In the genomic region with DNA sequence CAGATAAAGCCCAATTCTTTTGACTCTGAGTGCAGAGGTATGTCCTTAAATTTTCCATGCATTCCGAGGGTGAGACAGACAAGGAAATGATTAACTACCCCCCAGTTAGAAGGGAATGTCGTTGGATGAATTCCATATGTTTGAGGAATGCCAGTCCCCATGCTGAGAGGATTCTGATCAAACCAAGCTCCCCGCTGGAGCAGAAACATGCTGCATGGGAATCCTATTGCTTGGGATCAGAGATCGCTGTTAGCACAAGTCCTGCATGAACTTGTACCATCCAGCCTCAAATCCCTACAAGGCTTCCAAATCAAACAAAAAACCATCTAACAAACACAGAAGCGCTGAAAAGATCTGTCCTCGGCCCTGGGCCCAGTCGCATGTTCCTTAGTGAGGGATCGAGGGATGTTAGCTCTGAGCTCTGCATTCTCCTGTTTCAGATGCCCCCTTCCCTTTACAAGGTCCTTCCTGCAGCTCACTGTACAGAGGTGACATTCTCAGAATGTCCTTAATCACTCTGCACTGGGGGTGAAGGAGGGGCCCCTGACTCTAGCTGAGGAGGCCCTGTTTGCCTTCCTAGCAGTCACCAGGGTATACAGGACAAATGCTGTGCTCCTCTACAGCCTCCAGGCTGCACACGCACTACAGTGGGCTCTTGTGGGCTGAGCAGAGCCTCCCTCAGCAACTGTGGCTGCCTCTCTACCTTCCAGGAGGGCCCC, we compare ENCODE assay signal across 12 cellular contexts.
A peak's percentile ranks its signal among the peaks of the same experiment; 100 is the strongest.
DNase-seq lines count a peak whose midpoint lies in the region; ATAC-seq and TF ChIP-seq lines count a peak whose summit lies in the region.
"Had no signal": no experiment of that assay in that cellular context is flagged by ENCODE, and none has a peak within 500 bp of the region (broad histone marks: within the 10 kb centered on the region; RNA-seq: fewer than 3 reads in every experiment).

No MANE protein-coding gene starts in this region.

- TF ChIP-seq CTCF in left ventricle myocardium inferior (IDR thresholded peaks at IDR 0.05; ENCODE audit: borderline replicate concordance) (no peak), cardiac fibroblast (IDR thresholded peaks at IDR 0.05; ENCODE audit: low read depth, low read length) (no peak), kidney epithelial cell (IDR thresholded peaks at IDR 0.05; ENCODE audit: insufficient read depth, low read length, poor library complexity, severe bottlenecking) (no peak)

- no peak overlapping the region for H3K4me3 ChIP-seq in right cardiac atrium (ENCODE audit: low read length)
- no peak overlapping the region for H3K4me3 ChIP-seq in left ventricle myocardium inferior
- no peak overlapping the region for H3K4me3 ChIP-seq in cardiac fibroblast (replicated peaks in 1 of 2; ENCODE audit: low read depth in 2 of 2, low read length in 2 of 2)
- no peak overlapping the region for H3K4me3 ChIP-seq in kidney epithelial cell (ENCODE audit: low read depth, low read length)
- H3K4me3 ChIP-seq: ovary had no signal

- no peak for DNase-seq in right cardiac atrium
- no peak for DNase-seq in left ventricle myocardium inferior
- peak; percentile 24 to 83 for DNase-seq in cardiac fibroblast (ENCODE audit: low read depth in 2 of 2)
- peak; percentile 74 for DNase-seq in kidney epithelial cell (ENCODE audit: low read depth)
- no peak for DNase-seq in cerebellar nuclear complex (lab: John Stamatoyannopoulos, UW)
- no peak for DNase-seq in activated gamma-delta T cell (lab: John Stamatoyannopoulos, UW)
- no peak for DNase-seq in stimulated activated CD8-positive, alpha-beta memory T cell treated with anti-CD3 and anti-CD28 coated beads, Interleukin-4, amount 100 ng/mL, for 48 hours
- DNase-seq in NCI-H1105 treated with DMSO at 0.1 percent for 48 hours (lab: John Stamatoyannopoulos, UW): no peak
- DNase-seq: activated naive CD4-positive, alpha-beta T cell treated with anti-CD3 and anti-CD28 coated beads, Interleukin-2, amount 50 U/mL, for 16 hours; GOT3; NCI-H526 treated with DMSO at 0.1 percent for 48 hours; ovary had no signal

- H3K9me3 ChIP-seq in right cardiac atrium (ENCODE audit: control insufficient read depth, low read length) (no peaks in the 10 kb centered on the region), left ventricle myocardium inferior (replicated peaks) (no peaks in the 10 kb centered on the region)
- H3K9me3 ChIP-seq: ovary had no signal

- no peak overlapping the region for H3K27ac ChIP-seq in right cardiac atrium (ENCODE audit: low read length)
- no peak overlapping the region for H3K27ac ChIP-seq in left ventricle myocardium inferior (replicated peaks)
- H3K27ac ChIP-seq: ovary had no signal

- H3K27me3 ChIP-seq in right cardiac atrium (ENCODE audit: control insufficient read depth, insufficient read depth): no peaks in the 10 kb centered on the region
- peaks cover 19% of the 10 kb centered on the region for H3K27me3 ChIP-seq in left ventricle myocardium inferior (ENCODE audit: low read depth)
- no peaks in the 10 kb centered on the region for H3K27me3 ChIP-seq in kidney epithelial cell (ENCODE audit: control insufficient read depth, insufficient read depth, low read length)
- H3K27me3 ChIP-seq: ovary had no signal

- ATAC-seq in right cardiac atrium: peak; percentile 14 to 17

- H3K4me1 ChIP-seq in right cardiac atrium (ENCODE audit: control insufficient read depth, insufficient read depth, low read length): no peaks in the 10 kb centered on the region
- peaks cover 4% of the 10 kb centered on the region for H3K4me1 ChIP-seq in left ventricle myocardium inferior

- intact Hi-C loops in right cardiac atrium (cut with DNase I) (no loop called here), left ventricle myocardium inferior (cut with micrococcal nuclease) (no loop called here)

- H3K36me3 ChIP-seq in left ventricle myocardium inferior (no peaks in the 10 kb centered on the region), kidney epithelial cell (ENCODE audit: control insufficient read depth, insufficient read depth, low read length) (no peaks in the 10 kb centered on the region)
- H3K36me3 ChIP-seq: ovary had no signal

- 64% methylated on average over 9 of the region's 9 CpGs for WGBS in right cardiac atrium

Comparison
In these comparisons a context has a peak if more than half of its experiments do, and no peak if none do; other contexts are left out.
1. DNase-seq: peak in cardiac fibroblast (2 of 2) and kidney epithelial cell (single experiment); none in right cardiac atrium (0 of 3), left ventricle myocardium inferior (single experiment), cerebellar nuclear complex (0 of 2), activated gamma-delta T cell (single experiment), stimulated activated CD8-positive, alpha-beta memory T cell treated with anti-CD3 and anti-CD28 coated beads, Interleukin-4, amount 100 ng/mL, for 48 hours (single experiment) and NCI-H1105 treated with DMSO at 0.1 percent for 48 hours (single experiment).